18 cellular contexts compared by ENCODE assay signal in genomic region chr10:67978749-67979148, GRCh38.
DNase-seq lines count a peak whose midpoint lies in the region; ATAC-seq and TF ChIP-seq lines count a peak whose summit lies in the region.
"Had no signal": no experiment of that assay in that cellular context is flagged by ENCODE, and none has a peak within 500 bp of the region (broad histone marks: within the 10 kb centered on the region; RNA-seq: fewer than 3 reads in every experiment).

No MANE protein-coding gene starts in this region.

- H3K36me3 Mint-ChIP-seq in activated CD4-positive, alpha-beta memory T cell treated with anti-CD3 and anti-CD28 coated beads for 36 hours: peaks cover 57% of the 10 kb centered on the region
- peaks cover 67% of the 10 kb centered on the region for H3K36me3 Mint-ChIP-seq in activated CD4-positive, alpha-beta memory T cell treated with anti-CD3 and anti-CD28 coated beads, Interleukin-2, amount 10 ng/mL, durations not matched to agents 7 days and 5 days (ENCODE audit: low read depth)
- peaks cover 65% of the 10 kb centered on the region for H3K36me3 Mint-ChIP-seq in CD4-positive, CD25-positive, alpha-beta regulatory T cell
- H3K36me3 Mint-ChIP-seq in activated T-helper 1 cell treated with anti-CD3 and anti-CD28 coated beads, Interleukin-12 subunit alpha, Interleukin-12 subunit beta, Interleukin-2, Interleukin-4 antibody, amounts not matched to agents 30 ng/mL and 10 ng/mL and 1 ng/mL, durations not matched to agents 14 hours and 24 hours and 36 hours (ENCODE audit: low read depth): peaks cover 47% of the 10 kb centered on the region

- H3K27ac Mint-ChIP-seq in activated CD4-positive, alpha-beta memory T cell treated with anti-CD3 and anti-CD28 coated beads for 36 hours: peak overlapping the region; percentile 33
- no peak overlapping the region for H3K27ac Mint-ChIP-seq in activated CD4-positive, alpha-beta memory T cell treated with anti-CD3 and anti-CD28 coated beads, Interleukin-2, amount 10 ng/mL, durations not matched to agents 7 days and 5 days
- H3K27ac Mint-ChIP-seq in CD4-positive, CD25-positive, alpha-beta regulatory T cell: peak overlapping the region in 2 of 3 donors; percentile 9 to 40
- peak overlapping the region; percentile 32 for H3K27ac Mint-ChIP-seq in activated T-helper 1 cell treated with anti-CD3 and anti-CD28 coated beads, Interleukin-12 subunit alpha, Interleukin-12 subunit beta, Interleukin-2, Interleukin-4 antibody, amounts not matched to agents 30 ng/mL and 10 ng/mL and 1 ng/mL, durations not matched to agents 14 hours and 24 hours and 36 hours

- no peak overlapping the region for H3K4me3 Mint-ChIP-seq in activated CD4-positive, alpha-beta memory T cell treated with anti-CD3 and anti-CD28 coated beads for 36 hours
- no peak overlapping the region for H3K4me3 Mint-ChIP-seq in activated CD4-positive, alpha-beta memory T cell treated with anti-CD3 and anti-CD28 coated beads, Interleukin-2, amount 10 ng/mL, durations not matched to agents 7 days and 5 days
- no peak overlapping the region for H3K4me3 Mint-ChIP-seq in CD4-positive, CD25-positive, alpha-beta regulatory T cell
- no peak overlapping the region for H3K4me3 Mint-ChIP-seq in activated T-helper 1 cell treated with anti-CD3 and anti-CD28 coated beads, Interleukin-12 subunit alpha, Interleukin-12 subunit beta, Interleukin-2, Interleukin-4 antibody, amounts not matched to agents 30 ng/mL and 10 ng/mL and 1 ng/mL, durations not matched to agents 14 hours and 24 hours and 36 hours
- H3K4me3 Mint-ChIP-seq: IgD-negative memory B cell had no signal

- no peaks in the 10 kb centered on the region for H3K27me3 Mint-ChIP-seq in activated CD4-positive, alpha-beta memory T cell treated with anti-CD3 and anti-CD28 coated beads for 36 hours
- no peaks in the 10 kb centered on the region for H3K27me3 Mint-ChIP-seq in activated CD4-positive, alpha-beta memory T cell treated with anti-CD3 and anti-CD28 coated beads, Interleukin-2, amount 10 ng/mL, durations not matched to agents 7 days and 5 days
- H3K27me3 Mint-ChIP-seq in CD4-positive, CD25-positive, alpha-beta regulatory T cell: no peaks in the 10 kb centered on the region
- no peaks in the 10 kb centered on the region for H3K27me3 Mint-ChIP-seq in activated T-helper 1 cell treated with anti-CD3 and anti-CD28 coated beads, Interleukin-12 subunit alpha, Interleukin-12 subunit beta, Interleukin-2, Interleukin-4 antibody, amounts not matched to agents 30 ng/mL and 10 ng/mL and 1 ng/mL, durations not matched to agents 14 hours and 24 hours and 36 hours (ENCODE audit: insufficient read depth)
- H3K27me3 Mint-ChIP-seq: IgD-negative memory B cell had no signal

- POLR2A ChIA-PET in activated CD4-positive, alpha-beta memory T cell treated with anti-CD3 and anti-CD28 coated beads for 36 hours (lab: Charles Lee): no interaction called here
- POLR2A ChIA-PET in activated CD4-positive, alpha-beta memory T cell treated with anti-CD3 and anti-CD28 coated beads, Interleukin-2, amount 10 ng/mL, durations not matched to agents 7 days and 5 days (lab: Charles Lee): no interaction called here

- H3K9me3 Mint-ChIP-seq in activated CD4-positive, alpha-beta memory T cell treated with anti-CD3 and anti-CD28 coated beads for 36 hours: no peaks in the 10 kb centered on the region
- peaks cover 2% of the 10 kb centered on the region for H3K9me3 Mint-ChIP-seq in activated CD4-positive, alpha-beta memory T cell treated with anti-CD3 and anti-CD28 coated beads, Interleukin-2, amount 10 ng/mL, durations not matched to agents 7 days and 5 days
- H3K9me3 Mint-ChIP-seq in CD4-positive, CD25-positive, alpha-beta regulatory T cell: peaks cover 0 to 1% (median 0%) of the 10 kb centered on the region in 7 donors
- no peaks in the 10 kb centered on the region for H3K9me3 Mint-ChIP-seq in activated T-helper 1 cell treated with anti-CD3 and anti-CD28 coated beads, Interleukin-12 subunit alpha, Interleukin-12 subunit beta, Interleukin-2, Interleukin-4 antibody, amounts not matched to agents 30 ng/mL and 10 ng/mL and 1 ng/mL, durations not matched to agents 14 hours and 24 hours and 36 hours
- H3K9me3 Mint-ChIP-seq: IgD-negative memory B cell had no signal

- DNase-seq in activated CD4-positive, alpha-beta memory T cell treated with anti-CD3 and anti-CD28 coated beads for 36 hours: peak; percentile 19
- DNase-seq in activated CD4-positive, alpha-beta memory T cell treated with anti-CD3 and anti-CD28 coated beads, Interleukin-2, amount 10 ng/mL, durations not matched to agents 7 days and 5 days: no peak
- DNase-seq in CD4-positive, CD25-positive, alpha-beta regulatory T cell: peak in 1 of 3 donors; percentile 3
- DNase-seq in activated T-helper 1 cell treated with anti-CD3 and anti-CD28 coated beads, Interleukin-12 subunit alpha, Interleukin-12 subunit beta, Interleukin-2, Interleukin-4 antibody, amounts not matched to agents 30 ng/mL and 10 ng/mL and 1 ng/mL, durations not matched to agents 14 hours and 24 hours and 36 hours (ENCODE audit: low spot score): no peak
- peak; percentile 54 for DNase-seq in fibroblast of mammary gland (ENCODE audit: low read depth)
- DNase-seq in lower leg skin (ENCODE audit: low spot score in 2 of 2): no peak
- DNase-seq in NCI-H510A (lab: John Stamatoyannopoulos, UW): no peak
- DNase-seq in dorsolateral prefrontal cortex: no peak
- DNase-seq: Calu3, DMS79 treated with DMSO at 0.1 percent for 48 hours, MV-4-11, NCI-H1417 treated with DMSO at 0.1 percent for 48 hours, NCI-H2029, NCI-H524, Peyer's patch had no signal

- no peaks in the 10 kb centered on the region for H3K9me3 ChIP-seq in CD4-positive, CD25-positive, alpha-beta regulatory T cell (ENCODE audit: control insufficient read depth in 2 of 2, low read length in 2 of 2)
- H3K9me3 ChIP-seq: Peyer's patch had no signal

- H3K4me1 Mint-ChIP-seq in activated CD4-positive, alpha-beta memory T cell treated with anti-CD3 and anti-CD28 coated beads for 36 hours (ENCODE audit: low read depth): peaks cover 15% of the 10 kb centered on the region
- peaks cover 12% of the 10 kb centered on the region for H3K4me1 Mint-ChIP-seq in activated CD4-positive, alpha-beta memory T cell treated with anti-CD3 and anti-CD28 coated beads, Interleukin-2, amount 10 ng/mL, durations not matched to agents 7 days and 5 days
- peaks cover 17 to 29% (median 20%) of the 10 kb centered on the region in 4 donors for H3K4me1 Mint-ChIP-seq in CD4-positive, CD25-positive, alpha-beta regulatory T cell
- peaks cover 21% of the 10 kb centered on the region for H3K4me1 Mint-ChIP-seq in activated T-helper 1 cell treated with anti-CD3 and anti-CD28 coated beads, Interleukin-12 subunit alpha, Interleukin-12 subunit beta, Interleukin-2, Interleukin-4 antibody, amounts not matched to agents 30 ng/mL and 10 ng/mL and 1 ng/mL, durations not matched to agents 14 hours and 24 hours and 36 hours (ENCODE audit: low read depth)

- 74 to 84% methylated on average over 5 of the region's 5 CpGs for WGBS in lower leg skin, 2 donors

- no peak overlapping the region for H3K27ac ChIP-seq in CD4-positive, CD25-positive, alpha-beta regulatory T cell (ENCODE audit: insufficient read depth, low read length, poor library complexity, severe bottlenecking)
- H3K27ac ChIP-seq in dorsolateral prefrontal cortex: no peak overlapping the region
- H3K27ac ChIP-seq: C4-2B, Peyer's patch had no signal

- no peak for TF ChIP-seq CTCF in fibroblast of mammary gland (conservative IDR thresholded peaks at IDR 0.05; ENCODE audit: control insufficient read depth, insufficient read depth, low read depth, low read length)
- no peak for TF ChIP-seq CTCF in lower leg skin (IDR thresholded peaks at IDR 0.05)
- no peak for TF ChIP-seq CTCF in dorsolateral prefrontal cortex (IDR thresholded peaks at IDR 0.05 in 54 of 56, conservative IDR thresholded peaks at IDR 0.05 in 2 of 56; ENCODE audit: low read depth in 1 of 56, partially characterized antibody in 56 of 56)

- intact Hi-C loops in activated CD4-positive, alpha-beta memory T cell treated with anti-CD3 and anti-CD28 coated beads for 36 hours (cut with micrococcal nuclease): no loop called here
- intact Hi-C loops in activated T-helper 1 cell treated with anti-CD3 and anti-CD28 coated beads, Interleukin-12 subunit alpha, Interleukin-12 subunit beta, Interleukin-2, Interleukin-4 antibody, amounts not matched to agents 30 ng/mL and 10 ng/mL and 1 ng/mL, durations not matched to agents 14 hours and 24 hours and 36 hours (cut with micrococcal nuclease): no loop called here
- intact Hi-C loops in lower leg skin (cut with DNase I; ENCODE audit: low total_unique reads) (no loop called here), dorsolateral prefrontal cortex (cut with DNase I) (no loop called here)

- H3K4me1 ChIP-seq in CD4-positive, CD25-positive, alpha-beta regulatory T cell (ENCODE audit: control insufficient read depth, insufficient read depth, low read length, poor library complexity, severe bottlenecking): no peaks in the 10 kb centered on the region
- H3K4me1 ChIP-seq: Peyer's patch had no signal

- peaks cover 52% of the 10 kb centered on the region for H3K36me3 ChIP-seq in CD4-positive, CD25-positive, alpha-beta regulatory T cell (ENCODE audit: control insufficient read depth, insufficient read depth, low read length)

- H3K27me3 ChIP-seq in CD4-positive, CD25-positive, alpha-beta regulatory T cell (ENCODE audit: control insufficient read depth, insufficient read depth, low read length): no peaks in the 10 kb centered on the region
- no peaks in the 10 kb centered on the region for H3K27me3 ChIP-seq in dorsolateral prefrontal cortex
- H3K27me3 ChIP-seq: Peyer's patch had no signal

- CTCF ChIA-PET in activated CD4-positive, alpha-beta memory T cell treated with anti-CD3 and anti-CD28 coated beads for 36 hours (lab: Charles Lee): interaction anchor here (0.6 to 1.5 kb wide), 2 partner anchors 178 to 234 kb away, joined by 3 read pairs; no protein-coding TSS in a partner anchor
- CTCF ChIA-PET in activated CD4-positive, alpha-beta memory T cell treated with anti-CD3 and anti-CD28 coated beads, Interleukin-2, amount 10 ng/mL, durations not matched to agents 7 days and 5 days (lab: Charles Lee): no interaction called here

- no peak for ATAC-seq in CD4-positive, CD25-positive, alpha-beta regulatory T cell (ENCODE audit: low read depth in 2 of 2)
- ATAC-seq: HCT116 had no signal

- no peak overlapping the region for H3K4me3 ChIP-seq in CD4-positive, CD25-positive, alpha-beta regulatory T cell (ENCODE audit: low read depth, low read length)
- no peak overlapping the region for H3K4me3 ChIP-seq in fibroblast of mammary gland (ENCODE audit: control insufficient read depth, low read depth, low read length)
- no peak overlapping the region for H3K4me3 ChIP-seq in lower leg skin (ENCODE audit: low read depth, poor library complexity, severe bottlenecking)
- H3K4me3 ChIP-seq in dorsolateral prefrontal cortex: no peak overlapping the region
- H3K4me3 ChIP-seq: Peyer's patch had no signal

- TF ChIP-seq POLR2A in lower leg skin (IDR thresholded peaks at IDR 0.05): no peak

Comparison
In these comparisons a context has a peak if more than half of its experiments do, and no peak if none do; other contexts are left out.
1. DNase-seq: peak in activated CD4-positive, alpha-beta memory T cell treated with anti-CD3 and anti-CD28 coated beads for 36 hours (single experiment) and fibroblast of mammary gland (single experiment); none in activated CD4-positive, alpha-beta memory T cell treated with anti-CD3 and anti-CD28 coated beads, Interleukin-2, amount 10 ng/mL, durations not matched to agents 7 days and 5 days (single experiment), activated T-helper 1 cell treated with anti-CD3 and anti-CD28 coated beads, Interleukin-12 subunit alpha, Interleukin-12 subunit beta, Interleukin-2, Interleukin-4 antibody, amounts not matched to agents 30 ng/mL and 10 ng/mL and 1 ng/mL, durations not matched to agents 14 hours and 24 hours and 36 hours (single experiment), lower leg skin (0 of 2), NCI-H510A (single experiment) and dorsolateral prefrontal cortex (0 of 10).